In genomic region chr4:134935320-134935719, GRCh38 we compare ENCODE assay signal across 11 cellular contexts.
A peak's percentile ranks its signal among the peaks of the same experiment; 100 is the strongest.
DNase-seq lines count a peak whose midpoint lies in the region; ATAC-seq and TF ChIP-seq lines count a peak whose summit lies in the region.
"Had no signal": no experiment of that assay in that cellular context is flagged by ENCODE, and none has a peak within 500 bp of the region (broad histone marks: within the 10 kb centered on the region; RNA-seq: fewer than 3 reads in every experiment).

No MANE protein-coding gene starts in this region.

- intact Hi-C loops in adrenal gland (cut with DNase I), result no loop called here

- H3K4me1 ChIP-seq in adrenal gland (replicated peaks in 1 of 2), result no peaks in the 10 kb centered on the region

- ATAC-seq in GM19351 (IDR thresholded peaks at IDR 0.05; ENCODE audit: unreplicated experiment), result peak; percentile 58
- ATAC-seq in GM18867 (IDR thresholded peaks at IDR 0.05; ENCODE audit: unreplicated experiment), result no peak
- ATAC-seq: esophagus mucosa had no signal

- no peak overlapping the region for H3K4me3 ChIP-seq in adrenal gland

- no peaks in the 10 kb centered on the region for H3K27me3 ChIP-seq in adrenal gland
- H3K27me3 ChIP-seq: neutrophil had no signal

- H3K27ac ChIP-seq in adrenal gland, result no peak overlapping the region
- H3K27ac ChIP-seq: neutrophil had no signal

- peak; percentile 8 for TF ChIP-seq CTCF in AG09319 (IDR thresholded peaks at IDR 0.05; ENCODE audit: low read depth, low read length)
- peak in 2 of 6 experiments; percentile 13 to 18 for TF ChIP-seq CTCF in adrenal gland (IDR thresholded peaks at IDR 0.05)

- no peaks in the 10 kb centered on the region for H3K36me3 ChIP-seq in adrenal gland (replicated peaks in 1 of 2)
- H3K36me3 ChIP-seq: neutrophil had no signal

- WGBS in adrenal gland, 4 donors, result 64 to 71% (median 69%) methylated on average over 2 of the region's 2 CpGs

- no peaks in the 10 kb centered on the region for H3K9me3 ChIP-seq in adrenal gland (replicated peaks in 1 of 3)
- H3K9me3 ChIP-seq: neutrophil had no signal

- DNase-seq in AG09319 (ENCODE audit: extremely low read depth, low read depth), result no peak
- peak; percentile 62 for DNase-seq in OCI-M1 (lab: John Stamatoyannopoulos, UW)
- peak; percentile 1 for DNase-seq in glomerular visceral epithelial cell (ENCODE audit: extremely low spot score)
- no peak for DNase-seq in DMS153 (lab: John Stamatoyannopoulos, UW)
- no peak for DNase-seq in activated CD4-positive, alpha-beta T cell treated with anti-CD3 and anti-CD28 coated beads for 1 hour
- no peak for DNase-seq in adrenal gland
- DNase-seq: NCI-H774 had no signal

- TF ChIP-seq POLR2A in adrenal gland (IDR thresholded peaks at IDR 0.05), result no peak

Comparison
In these comparisons a context has a peak if more than half of its experiments do, and no peak if none do; other contexts are left out.
1. DNase-seq: peak in OCI-M1 (single experiment) and glomerular visceral epithelial cell (single experiment); none in AG09319 (single experiment), DMS153 (single experiment), activated CD4-positive, alpha-beta T cell treated with anti-CD3 and anti-CD28 coated beads for 1 hour (single experiment) and adrenal gland (0 of 7).